11 cellular contexts compared by ENCODE assay signal in the genomic region with DNA sequence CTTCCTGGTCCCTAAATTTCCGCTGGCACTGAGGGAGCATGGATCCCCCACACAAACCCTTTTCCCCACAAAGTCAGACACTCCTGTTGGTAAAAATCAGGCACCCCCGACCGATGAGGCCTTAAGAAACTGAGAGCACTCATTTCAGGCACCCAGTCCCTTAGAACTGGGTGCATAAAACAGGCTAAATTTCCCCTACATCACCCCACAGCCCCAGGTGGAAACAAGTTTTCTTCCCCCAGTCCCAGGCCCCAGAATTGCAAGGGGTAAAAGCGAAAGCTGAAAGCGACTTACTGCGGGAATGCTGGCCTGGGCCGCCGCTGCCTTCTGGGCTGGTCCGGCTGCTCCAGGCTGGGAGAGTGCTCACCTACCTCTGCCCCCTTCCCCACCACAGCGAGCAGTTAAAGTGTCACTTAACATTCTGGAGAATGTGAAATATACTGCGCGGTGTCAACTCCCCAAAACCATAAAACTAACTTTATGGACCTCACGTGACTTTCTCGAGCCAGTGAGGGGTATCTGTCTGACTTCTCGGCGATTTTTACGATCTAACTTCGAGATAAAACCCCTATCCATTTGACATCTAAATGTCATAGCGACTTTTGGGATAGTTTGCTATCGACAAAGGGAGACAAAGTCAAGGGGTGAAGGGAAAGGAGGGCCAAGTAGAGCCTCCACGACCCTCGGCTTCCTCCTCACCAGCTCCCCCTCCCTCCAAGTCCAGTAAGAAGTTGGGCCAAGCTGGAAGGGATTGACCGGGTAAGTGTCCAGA. TPM values are rescaled to one million over a fixed set of nuclear protein-coding genes. Genes with fewer than 3 reads are reported as not detected.
DNase-seq lines count a peak whose midpoint lies in the region; ATAC-seq and TF ChIP-seq lines count a peak whose summit lies in the region.
"Had no signal": no experiment of that assay in that cellular context is flagged by ENCODE, and none has a peak within 500 bp of the region (broad histone marks: within the 10 kb centered on the region; RNA-seq: fewer than 3 reads in every experiment).

TSS of gene HOXB3 (minus strand) at position 411 of the 772 bp plus-strand sequence. CDS start 37,767 bp downstream, outside the sequence.

- TF ChIP-seq CTCF in GM23338 (conservative IDR thresholded peaks at IDR 0.05; ENCODE audit: low read depth in 2 of 2) (no peak), WI38 (IDR thresholded peaks at IDR 0.05; ENCODE audit: low read depth, low read length) (no peak), kidney epithelial cell (IDR thresholded peaks at IDR 0.05; ENCODE audit: insufficient read depth, low read length, poor library complexity, severe bottlenecking) (no peak)

- H3K9me3 Mint-ChIP-seq in GM23338, result no peaks in the 10 kb centered on the region; the same call in 2 of the 3 replicates
- H3K9me3 Mint-ChIP-seq in stimulated activated naive B cell treated with anti-CD40 and anti-IgM and Interleukin-4, amounts not matched to agents 10 μg/mL and 1 μg/mL and 100 μg/mL, for 72 hours, result no peaks in the 10 kb centered on the region
- H3K9me3 Mint-ChIP-seq in effector memory CD8-positive, alpha-beta T cell, result no peaks in the 10 kb centered on the region
- H3K9me3 Mint-ChIP-seq: dendritic cell treated with granulocyte-macrophage colony-stimulating factor and Interleukin-4, amounts not matched to agents 40 ng/mL and 50 ng/mL, for 4 days had no signal

- H4K20me1 ChIP-seq in GM23338 (replicated peaks; ENCODE audit: insufficient read depth), result peaks cover 57% of the 10 kb centered on the region

- no peak within 1 kb of the TSS; the same call in 2 of the 3 replicates for H3K4me3 Mint-ChIP-seq in GM23338
- H3K4me3 Mint-ChIP-seq in stimulated activated naive B cell treated with anti-CD40 and anti-IgM and Interleukin-4, amounts not matched to agents 10 μg/mL and 1 μg/mL and 100 μg/mL, for 72 hours, result peak within 1 kb of the TSS; percentile 46 to 68
- H3K4me3 Mint-ChIP-seq in effector memory CD8-positive, alpha-beta T cell, result no peak within 1 kb of the TSS
- H3K4me3 Mint-ChIP-seq: dendritic cell treated with granulocyte-macrophage colony-stimulating factor and Interleukin-4, amounts not matched to agents 40 ng/mL and 50 ng/mL, for 4 days had no signal

- H2AFZ ChIP-seq in GM23338, result no peak within 1 kb of the TSS

- H3K36me3 ChIP-seq in GM23338 (ENCODE audit: insufficient read depth) (no peaks in the 10 kb centered on the region), kidney epithelial cell (ENCODE audit: control insufficient read depth, insufficient read depth, low read length) (peaks cover 5% of the 10 kb centered on the region)

- no peaks in the 10 kb centered on the region for H3K9me2 ChIP-seq in GM23338 (ENCODE audit: insufficient read depth)

- H3F3A ChIP-seq in GM23338 (replicated peaks; ENCODE audit: low read depth), result peaks cover 65% of the 10 kb centered on the region

- H3K4me2 ChIP-seq in GM23338, result peak within 1 kb of the TSS; percentile 53; the same call in 1 of the 2 replicates

- H3K27me3 ChIP-seq in GM23338 (ENCODE audit: insufficient read depth), result peaks cover 100% of the 10 kb centered on the region
- no peaks in the 10 kb centered on the region for H3K27me3 ChIP-seq in kidney epithelial cell (ENCODE audit: control insufficient read depth, insufficient read depth, low read length)

- no peaks in the 10 kb centered on the region for H3K36me3 Mint-ChIP-seq in GM23338 (ENCODE audit: low read depth)
- peaks cover 4% of the 10 kb centered on the region in 2 donors for H3K36me3 Mint-ChIP-seq in stimulated activated naive B cell treated with anti-CD40 and anti-IgM and Interleukin-4, amounts not matched to agents 10 μg/mL and 1 μg/mL and 100 μg/mL, for 72 hours
- peaks cover 7% of the 10 kb centered on the region for H3K36me3 Mint-ChIP-seq in effector memory CD8-positive, alpha-beta T cell (ENCODE audit: insufficient read depth)

- peaks cover 43% of the 10 kb centered on the region for H3K4me1 Mint-ChIP-seq in GM23338
- H3K4me1 Mint-ChIP-seq in stimulated activated naive B cell treated with anti-CD40 and anti-IgM and Interleukin-4, amounts not matched to agents 10 μg/mL and 1 μg/mL and 100 μg/mL, for 72 hours, result peaks cover 35 to 61% of the 10 kb centered on the region in 2 donors
- peaks cover 28 to 30% of the 10 kb centered on the region in 2 donors for H3K4me1 Mint-ChIP-seq in effector memory CD8-positive, alpha-beta T cell (ENCODE audit: low read depth in 2 of 2)

- DNase-seq in GM23338 (ENCODE audit: low spot score), result no peak
- DNase-seq in kidney epithelial cell (ENCODE audit: low read depth), result no peak
- DNase-seq in stimulated activated naive B cell treated with anti-CD40 and anti-IgM and Interleukin-4, amounts not matched to agents 10 μg/mL and 1 μg/mL and 100 μg/mL, for 72 hours, result no peak
- no peak for DNase-seq in cerebellar cortex (ENCODE audit: low spot score)
- no peak for DNase-seq in DMS53 treated with DMSO at 0.1 percent for 48 hours (lab: John Stamatoyannopoulos, UW; ENCODE audit: unreplicated experiment)
- DNase-seq in effector memory CD8-positive, alpha-beta T cell, result no peak
- DNase-seq: activated CD8-positive, alpha-beta memory T cell treated with anti-CD3 and anti-CD28 coated beads, Interleukin-2, amount 50 U/mL, for 4 hours; NCI-H146 had no signal

- no peak for ATAC-seq in GM23338
- no peak for ATAC-seq in stimulated activated naive B cell treated with anti-CD40 and anti-IgM and Interleukin-4, amounts not matched to agents 10 μg/mL and 1 μg/mL and 100 μg/mL, for 72 hours (replicated peaks)
- no peak for ATAC-seq in HG03342 (IDR thresholded peaks at IDR 0.05; ENCODE audit: unreplicated experiment)
- no peak for ATAC-seq in effector memory CD8-positive, alpha-beta T cell (replicated peaks)

- H3K4me3 ChIP-seq in GM23338 (no peak within 1 kb of the TSS), WI38 (ENCODE audit: low read depth, low read length) (peak within 1 kb of the TSS; percentile 89), kidney epithelial cell (ENCODE audit: low read depth, low read length) (peak within 1 kb of the TSS; percentile 68)

- H3K27me3 Mint-ChIP-seq in GM23338 (ENCODE audit: insufficient read depth, low read depth, poor library complexity), result peaks cover 100% of the 10 kb centered on the region
- H3K27me3 Mint-ChIP-seq in stimulated activated naive B cell treated with anti-CD40 and anti-IgM and Interleukin-4, amounts not matched to agents 10 μg/mL and 1 μg/mL and 100 μg/mL, for 72 hours, result peaks cover 90 to 97% of the 10 kb centered on the region in 2 donors
- H3K27me3 Mint-ChIP-seq in effector memory CD8-positive, alpha-beta T cell, result peaks cover 35 to 79% of the 10 kb centered on the region in 2 donors

- no peak within 1 kb of the TSS for H3K27ac Mint-ChIP-seq in GM23338
- H3K27ac Mint-ChIP-seq in stimulated activated naive B cell treated with anti-CD40 and anti-IgM and Interleukin-4, amounts not matched to agents 10 μg/mL and 1 μg/mL and 100 μg/mL, for 72 hours, result peak within 1 kb of the TSS; percentile 62
- no peak within 1 kb of the TSS for H3K27ac Mint-ChIP-seq in effector memory CD8-positive, alpha-beta T cell
- H3K27ac Mint-ChIP-seq: dendritic cell treated with granulocyte-macrophage colony-stimulating factor and Interleukin-4, amounts not matched to agents 40 ng/mL and 50 ng/mL, for 4 days had no signal

- peaks cover 65% of the 10 kb centered on the region for H3K4me1 ChIP-seq in GM23338 (ENCODE audit: insufficient read depth)

- H3K79me2 ChIP-seq in GM23338 (replicated peaks; ENCODE audit: insufficient read depth), result no peaks in the 10 kb centered on the region

- no peak within 1 kb of the TSS for H3K27ac ChIP-seq in GM23338 (ENCODE audit: low read depth)

TF ChIP-seq in GM23338, 12 proteins besides CTCF, POLR2A, EP300 and RAD21:
- TF ChIP-seq ZNF114 (CRISPR knock-in tag; IDR thresholded peaks at IDR 0.05), result no peak
- TF ChIP-seq EZH2 (IDR thresholded peaks at IDR 0.05; ENCODE audit: low read depth, unreplicated experiment), result peak; percentile 90
- no peak for TF ChIP-seq CREB1 (CRISPR knock-in tag; IDR thresholded peaks at IDR 0.05; ENCODE audit: low read depth)
- no peak for TF ChIP-seq EZH2phosphoT487 (IDR thresholded peaks at IDR 0.05; ENCODE audit: unreplicated experiment)
TF ChIP-seq in GM23338: peak in this region for 1.

RNA-seq across cellular contexts. Expression of gene HOXB3, which starts in this region (rescaled TPM):
- 0.17 TPM in 1 of 2 replicates, not detected in the other for total RNA-seq in GM23338 (2014; rRNA removed; shearing (Covaris generic))
- polyA plus RNA-seq in GM23338 (2016; fragmentation: Nextera tagmentation; extraction: Ambion mirVana), result not detected in 2 replicates
- total RNA-seq in kidney epithelial cell, result 24.0 and 31.1 TPM in 2 replicates

Comparison
In these comparisons a context has a peak if more than half of its experiments do, and no peak if none do; other contexts are left out.
1. RNA of gene HOXB3 (total RNA-seq): 24.0 to 31.1 TPM in kidney epithelial cell; 0.17 TPM in GM23338; every median in the first group is over 10 times any median in the second.
2. H3K4me3 Mint-ChIP-seq: peak in stimulated activated naive B cell treated with anti-CD40 and anti-IgM and Interleukin-4, amounts not matched to agents 10 μg/mL and 1 μg/mL and 100 μg/mL, for 72 hours (2 of 2); none in GM23338 (single experiment) and effector memory CD8-positive, alpha-beta T cell (0 of 2).